Comparison of ENCODE assay signal across 8 cellular contexts in the genomic region with DNA sequence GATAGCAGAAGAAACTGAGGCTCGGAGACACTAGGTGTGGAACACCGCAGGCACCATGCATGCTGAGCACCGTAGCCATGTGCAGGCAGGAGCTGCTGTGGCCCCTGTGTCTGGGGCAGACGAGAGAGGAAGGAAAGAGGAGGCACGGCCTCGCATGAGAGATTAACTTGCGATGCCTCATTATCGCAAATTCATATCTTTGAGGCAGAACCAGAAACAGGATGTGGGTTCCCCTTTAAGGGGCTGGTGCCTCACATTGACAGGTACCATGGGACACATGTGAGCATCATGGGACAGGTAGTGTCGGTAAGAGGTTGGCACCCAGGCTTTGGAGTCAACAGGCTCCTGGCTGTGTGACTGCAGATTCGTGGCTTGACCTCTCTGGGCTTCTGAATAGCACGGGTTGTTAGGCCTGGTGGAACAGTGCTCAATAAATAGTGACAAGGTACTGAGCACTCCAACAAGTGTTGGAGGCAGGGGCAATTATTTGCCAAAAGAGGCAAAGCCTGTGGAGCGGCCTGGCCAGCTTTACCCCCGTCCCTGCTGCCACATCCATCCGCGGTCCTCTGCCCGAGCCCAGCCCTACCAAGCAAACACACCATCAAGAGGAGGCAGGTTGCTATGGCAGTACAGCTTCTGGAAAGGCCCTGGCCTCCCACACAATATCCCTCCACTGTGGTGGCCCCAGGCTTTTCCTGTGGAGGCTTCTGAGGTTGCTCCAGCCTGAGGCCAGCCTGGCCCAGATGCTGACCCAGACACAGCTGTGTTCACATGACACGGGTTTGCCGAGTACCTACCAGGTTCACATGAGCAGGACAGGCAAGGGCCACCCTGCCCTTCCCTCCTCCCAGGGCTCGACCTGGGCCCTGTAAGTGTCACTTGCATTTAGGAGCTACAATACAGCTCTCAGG. TPM values are rescaled to one million over a fixed set of nuclear protein-coding genes. Genes with fewer than 3 reads are reported as not detected.
DNase-seq lines count a peak whose midpoint lies in the region; ATAC-seq and TF ChIP-seq lines count a peak whose summit lies in the region.

No MANE protein-coding gene starts in this region.

- ATAC-seq in GM18867 (IDR thresholded peaks at IDR 0.05; ENCODE audit: unreplicated experiment) (peak; percentile 46), HG03045 (IDR thresholded peaks at IDR 0.05; ENCODE audit: unreplicated experiment) (no peak), HG03097 (IDR thresholded peaks at IDR 0.05; ENCODE audit: low FRiP score, unreplicated experiment) (no peak)
- ATAC-seq in activated T-cell treated with anti-CD3 and anti-CD28 coated beads, Interleukin-2, amount 50 U/mL, for 72 hours (replicated peaks in 1 of 2): peak; percentile 65 to 74

- no peaks in the 10 kb centered on the region for H3K27me3 Mint-ChIP-seq in activated T-cell treated with anti-CD3 and anti-CD28 coated beads, Interleukin-2, amount 50 U/mL, for 72 hours (ENCODE audit: low read depth)

- no peaks in the 10 kb centered on the region for H3K9me3 ChIP-seq in MG63

- peak overlapping the region; percentile 80 to 84 for H3K4me3 Mint-ChIP-seq in activated T-cell treated with anti-CD3 and anti-CD28 coated beads, Interleukin-2, amount 50 U/mL, for 72 hours

- TF ChIP-seq POLR2A in NB4 (IDR thresholded peaks at IDR 0.05; ENCODE audit: extremely low read depth, insufficient read length): no peak

- H3K4me3 ChIP-seq in NB4 (ENCODE audit: low read depth, low read length) (no peak overlapping the region), MG63 (no peak overlapping the region)

- peak; percentile 35 for DNase-seq in NB4 (ENCODE audit: low read depth)
- DNase-seq in activated T-cell treated with anti-CD3 and anti-CD28 coated beads, Interleukin-2, amount 50 U/mL, for 72 hours: peak; percentile 73 to 84
- DNase-seq in mucosa of gallbladder (ENCODE audit: low spot score): peak; percentile 49
- DNase-seq in MG63: no peak
- DNase-seq in NCI-H748 treated with DMSO at 0.1 percent for 48 hours (lab: John Stamatoyannopoulos, UW): no peak

- no peaks in the 10 kb centered on the region for H3K36me3 Mint-ChIP-seq in activated T-cell treated with anti-CD3 and anti-CD28 coated beads, Interleukin-2, amount 50 U/mL, for 72 hours (ENCODE audit: insufficient read depth in 2 of 2)

- H3K36me3 ChIP-seq in MG63: no peaks in the 10 kb centered on the region

- no peaks in the 10 kb centered on the region for H3K9me3 Mint-ChIP-seq in activated T-cell treated with anti-CD3 and anti-CD28 coated beads, Interleukin-2, amount 50 U/mL, for 72 hours

- no peaks in the 10 kb centered on the region for H3K27me3 ChIP-seq in MG63

- peaks cover 95% of the 10 kb centered on the region for H3K4me1 Mint-ChIP-seq in activated T-cell treated with anti-CD3 and anti-CD28 coated beads, Interleukin-2, amount 50 U/mL, for 72 hours (ENCODE audit: low read depth)

- H3K27ac Mint-ChIP-seq in activated T-cell treated with anti-CD3 and anti-CD28 coated beads, Interleukin-2, amount 50 U/mL, for 72 hours: peak overlapping the region; percentile 13

- no peak for TF ChIP-seq CTCF in NB4 (IDR thresholded peaks at IDR 0.05; ENCODE audit: low read depth, low read length)

RNA-seq across cellular contexts. Expression of gene NAIF1, which starts 40.6 kb away (rescaled TPM):
- 10 to 100 TPM; 11.9 to 17.9 TPM for total RNA-seq in activated T-cell treated with anti-CD3 and anti-CD28 coated beads, Interleukin-2, amount 50 U/mL, for 72 hours
- 12.0 TPM for total RNA-seq in mucosa of gallbladder
- 6.4 and 10.7 TPM in 2 replicates for total RNA-seq in MG63 (2014; rRNA removed; shearing (Covaris generic); ENCODE audit: low replicate concordance)

RNA-seq across cellular contexts. Expression of gene SLC25A25, which starts 41.5 kb away (rescaled TPM):
- total RNA-seq in activated T-cell treated with anti-CD3 and anti-CD28 coated beads, Interleukin-2, amount 50 U/mL, for 72 hours: 10 to 100 TPM in 1 of 2 donors, 1 to 10 TPM in 1; 9.7 to 11.2 TPM
- total RNA-seq in mucosa of gallbladder: 77.7 TPM
- 7.4 and 8.7 TPM in 2 replicates for total RNA-seq in MG63 (2014; rRNA removed; shearing (Covaris generic); ENCODE audit: low replicate concordance)

RNA-seq across cellular contexts. Expression of gene EEIG1, which starts 45.7 kb away (rescaled TPM):
- total RNA-seq in activated T-cell treated with anti-CD3 and anti-CD28 coated beads, Interleukin-2, amount 50 U/mL, for 72 hours: 10 to 100 TPM; 59.2 to 75.1 TPM
- total RNA-seq in mucosa of gallbladder: 220 TPM
- total RNA-seq in MG63 (2014; rRNA removed; shearing (Covaris generic); ENCODE audit: low replicate concordance): 10.3 and 11.8 TPM in 2 replicates

Comparison
In these comparisons a context has a peak if more than half of its experiments do, and no peak if none do; other contexts are left out.
1. ATAC-seq: peak in GM18867 (single experiment) and activated T-cell treated with anti-CD3 and anti-CD28 coated beads, Interleukin-2, amount 50 U/mL, for 72 hours (2 of 2); none in HG03045 (single experiment) and HG03097 (single experiment).
2. DNase-seq: peak in NB4 (single experiment), activated T-cell treated with anti-CD3 and anti-CD28 coated beads, Interleukin-2, amount 50 U/mL, for 72 hours (2 of 2) and mucosa of gallbladder (single experiment); none in MG63 (single experiment) and NCI-H748 treated with DMSO at 0.1 percent for 48 hours (single experiment).